Comparison of ENCODE assay signal across 8 cellular contexts in the genomic region with DNA sequence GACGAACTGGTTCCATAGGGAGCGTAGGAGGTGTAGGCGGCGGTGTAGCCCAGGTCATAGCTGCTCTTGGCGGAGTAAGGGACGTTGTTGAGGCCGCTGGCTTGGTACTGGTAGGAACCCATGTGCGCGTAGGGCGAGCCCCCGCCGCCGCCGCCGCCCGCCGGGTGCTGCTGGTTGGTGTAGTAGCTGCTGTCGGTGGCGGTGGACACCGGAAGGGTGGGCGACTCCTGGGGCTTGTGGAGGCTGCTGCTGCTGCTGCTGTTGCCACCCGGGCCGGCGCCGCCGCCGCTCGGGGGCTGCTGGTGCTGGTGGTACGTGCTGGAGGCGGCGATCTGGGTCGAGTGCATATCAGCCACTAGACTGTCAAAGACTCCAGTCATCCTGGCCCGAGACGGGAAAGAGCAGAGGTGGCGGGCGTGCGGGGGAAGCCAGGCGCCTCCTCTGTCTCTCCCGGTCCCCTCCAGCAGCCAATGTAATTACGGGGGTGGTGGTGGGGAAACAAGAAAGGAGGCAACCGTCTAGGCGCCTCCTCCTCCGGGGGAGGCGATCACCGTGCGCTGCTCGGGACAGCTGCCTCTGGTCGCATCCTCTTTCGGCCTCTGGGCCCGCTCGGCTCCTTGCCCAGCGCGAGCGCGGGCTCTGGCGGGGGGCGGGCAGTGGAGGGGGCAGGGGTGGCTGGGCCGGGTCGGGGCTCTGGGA. TPM values are rescaled to one million over a fixed set of nuclear protein-coding genes. Genes with fewer than 3 reads are reported as not detected.
A peak's percentile ranks its signal among the peaks of the same experiment; 100 is the strongest.
DNase-seq lines count a peak whose midpoint lies in the region; ATAC-seq and TF ChIP-seq lines count a peak whose summit lies in the region.

No MANE protein-coding gene starts in this region.

- H3K4me1 Mint-ChIP-seq in endothelial cell (ENCODE audit: unreplicated experiment) = peaks cover 20% of the 10 kb centered on the region
- H3K4me1 Mint-ChIP-seq in naive thymus-derived CD4-positive, alpha-beta T cell = peaks cover 26 to 60% (median 46%) of the 10 kb centered on the region in 7 donors

- intact Hi-C loops in naive thymus-derived CD4-positive, alpha-beta T cell (cut with micrococcal nuclease) = loop anchor here (1.0 to 10.0 kb wide), 15 partner anchors 8 to 1862 kb away; a partner anchor contains a TSS

- peak; percentile 99 for DNase-seq in NCI-H2227 (lab: John Stamatoyannopoulos, UW; ENCODE audit: unreplicated experiment)
- no peak for DNase-seq in NCI-H2227 treated with DMSO at 0.1 percent for 48 hours (lab: John Stamatoyannopoulos, UW)
- peak; percentile 76 for DNase-seq in HuH-7 (ENCODE audit: low spot score)
- peak; percentile 70 for DNase-seq in SW480 (ENCODE audit: low spot score)
- DNase-seq in endothelial cell (ENCODE audit: low spot score) = no peak
- DNase-seq in naive thymus-derived CD4-positive, alpha-beta T cell = peak in 4 of 9 donors; percentile 40 to 60 (median 50)
- DNase-seq in COR-L47 (lab: John Stamatoyannopoulos, UW) = no peak

- H3K27me3 ChIP-seq in naive thymus-derived CD4-positive, alpha-beta T cell (ENCODE audit: control insufficient read depth in 2 of 2, insufficient read depth in 2 of 2, low read length in 2 of 2) = peaks cover 48 to 83% of the 10 kb centered on the region in 2 donors

- POLR2A ChIA-PET in naive thymus-derived CD4-positive, alpha-beta T cell (lab: Charles Lee) = interaction anchor here (0.6 to 1.5 kb wide), 6 partner anchors 8 to 361 kb away, joined by 3 to 12 read pairs (median 5); no protein-coding TSS in a partner anchor

- no peaks in the 10 kb centered on the region for H3K9me3 ChIP-seq in naive thymus-derived CD4-positive, alpha-beta T cell (ENCODE audit: control insufficient read depth in 2 of 3, low read length in 3 of 3)

- peaks cover 21% of the 10 kb centered on the region for H3K27me3 Mint-ChIP-seq in endothelial cell (ENCODE audit: unreplicated experiment)
- peaks cover 64 to 91% (median 70%) of the 10 kb centered on the region in 5 donors for H3K27me3 Mint-ChIP-seq in naive thymus-derived CD4-positive, alpha-beta T cell

- peaks cover 41 to 62% of the 10 kb centered on the region in 2 donors for H3K4me1 ChIP-seq in naive thymus-derived CD4-positive, alpha-beta T cell (ENCODE audit: control insufficient read depth in 2 of 2, insufficient read depth in 2 of 2, low read length in 2 of 2)

- peaks cover 4% of the 10 kb centered on the region for H3K36me3 Mint-ChIP-seq in endothelial cell (ENCODE audit: low read depth, unreplicated experiment)
- peaks cover 0 to 4% (median 4%) of the 10 kb centered on the region in 5 donors for H3K36me3 Mint-ChIP-seq in naive thymus-derived CD4-positive, alpha-beta T cell

- H3K4me3 ChIP-seq in naive thymus-derived CD4-positive, alpha-beta T cell (ENCODE audit: low read length) = peak overlapping the region; percentile 32

- H3K27ac ChIP-seq in naive thymus-derived CD4-positive, alpha-beta T cell (ENCODE audit: low read depth, low read length) = no peak overlapping the region

- H3K27ac Mint-ChIP-seq in endothelial cell (ENCODE audit: unreplicated experiment) = no peak overlapping the region
- H3K27ac Mint-ChIP-seq in naive thymus-derived CD4-positive, alpha-beta T cell = peak overlapping the region in 7 of 9 donors; percentile 11 to 83 (median 73)

- CTCF ChIA-PET in naive thymus-derived CD4-positive, alpha-beta T cell (lab: Charles Lee) = interaction anchor here (0.7 to 2.0 kb wide), 2 partner anchors 16 to 501 kb away, joined by 4 to 5 read pairs; no protein-coding TSS in a partner anchor

- peak overlapping the region; percentile 87 for H3K4me3 Mint-ChIP-seq in endothelial cell (ENCODE audit: unreplicated experiment)
- peak overlapping the region; percentile 74 to 88 (median 82) for H3K4me3 Mint-ChIP-seq in naive thymus-derived CD4-positive, alpha-beta T cell

- TF ChIP-seq CTCF in endothelial cell (IDR thresholded peaks at IDR 0.05; ENCODE audit: unreplicated experiment) = no peak

- H3K36me3 ChIP-seq in naive thymus-derived CD4-positive, alpha-beta T cell (ENCODE audit: control insufficient read depth in 2 of 3, insufficient read depth in 3 of 3, low read length in 3 of 3) = no peaks in the 10 kb centered on the region

- H3K9me3 Mint-ChIP-seq in endothelial cell (ENCODE audit: unreplicated experiment) = no peaks in the 10 kb centered on the region
- H3K9me3 Mint-ChIP-seq in naive thymus-derived CD4-positive, alpha-beta T cell = peaks cover 0 to 15% (median 5%) of the 10 kb centered on the region in 11 donors

- peak; percentile 39 for ATAC-seq in GM21529 (IDR thresholded peaks at IDR 0.05; ENCODE audit: unreplicated experiment)
- peak; percentile 20 for ATAC-seq in naive thymus-derived CD4-positive, alpha-beta T cell

RNA-seq across cellular contexts. Expression of a gene that starts 0.4 kb away (rescaled TPM):
- 0.28 TPM for total RNA-seq in endothelial cell (ENCODE audit: unreplicated experiment)
- total RNA-seq in naive thymus-derived CD4-positive, alpha-beta T cell = under 1 TPM in 2 of 5 experiments, not detected in 3; 0.16 to 0.34 TPM
- not detected for polyA plus RNA-seq in naive thymus-derived CD4-positive, alpha-beta T cell

RNA-seq across cellular contexts. Expression of a gene that starts 17.0 kb away (rescaled TPM):
- 0.87 TPM for total RNA-seq in endothelial cell (ENCODE audit: unreplicated experiment)
- not detected for total RNA-seq in naive thymus-derived CD4-positive, alpha-beta T cell
- not detected for polyA plus RNA-seq in naive thymus-derived CD4-positive, alpha-beta T cell

Comparison
In these comparisons a context has a peak if more than half of its experiments do, and no peak if none do; other contexts are left out.
1. DNase-seq: peak in NCI-H2227 (single experiment), HuH-7 (single experiment) and SW480 (single experiment); none in NCI-H2227 treated with DMSO at 0.1 percent for 48 hours (single experiment), endothelial cell (single experiment) and COR-L47 (single experiment).